Comparison of ENCODE assay signal across 30 cellular contexts in the genomic region with DNA sequence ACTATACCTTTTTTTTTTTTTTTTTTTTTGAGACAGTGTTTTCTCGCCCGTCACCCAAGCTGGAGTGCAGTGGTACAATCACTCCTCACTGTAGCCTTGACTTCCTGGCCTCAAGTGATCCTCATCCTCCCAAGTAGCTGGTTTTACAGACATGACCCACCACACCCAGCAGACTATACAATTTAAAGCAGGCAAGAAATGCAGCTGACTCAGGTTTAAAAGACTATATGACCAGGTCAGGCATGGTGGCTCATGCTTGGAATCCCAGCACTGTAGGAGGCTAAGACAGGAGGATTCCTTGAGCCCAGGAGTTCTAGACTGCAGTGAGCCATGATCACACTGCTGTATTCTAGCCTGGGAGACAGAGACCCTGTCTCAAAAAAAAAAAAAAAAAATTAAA.
"Had no signal": no experiment of that assay in that cellular context is flagged by ENCODE, and none has a peak within 500 bp of the region (broad histone marks: within the 10 kb centered on the region; RNA-seq: fewer than 3 reads in every experiment).

No MANE protein-coding gene starts in this region.

- H3K9me3 ChIP-seq: ovary, psoas muscle, suprapubic skin, testis, tibial artery, transverse colon, upper lobe of left lung, uterus had no signal

- ATAC-seq: naive thymus-derived CD8-positive, alpha-beta T cell; psoas muscle; right cardiac atrium; sciatic nerve; stimulated activated memory B cell treated with anti-CD40 and anti-IgM and Interleukin-4, amounts not matched to agents 10 μg/mL and 1 μg/mL and 100 μg/mL, for 72 hours; stimulated activated naive CD8-positive, alpha-beta T cell treated with anti-CD3 and anti-CD28 coated beads, Interleukin-15, amount 100 ng/mL, for 72 hours; stimulated activated naive CD8-positive, alpha-beta T cell treated with anti-CD3 and anti-CD28 coated beads, Interleukin-15, Interleukin-2, amounts not matched to agents 100 U/mL and 50 U/mL, for 24 hours had no signal

- H3K79me2 ChIP-seq: parathyroid adenoma had no signal

- H3K4me2 ChIP-seq: neural progenitor cell, smooth muscle cell had no signal

- H2AFZ ChIP-seq: neural progenitor cell, parathyroid adenoma had no signal

- H3K27ac ChIP-seq: neural progenitor cell, ovary, parathyroid adenoma, psoas muscle, skin epidermis, spleen, suprapubic skin, testis, tibial artery, transverse colon, upper lobe of left lung, uterus had no signal

- H3K4me1 ChIP-seq: neural progenitor cell, parathyroid adenoma, psoas muscle, spleen, suprapubic skin, testis, tibial artery, transverse colon, upper lobe of left lung, uterus had no signal

- H3K4me3 Mint-ChIP-seq: naive B cell; naive thymus-derived CD8-positive, alpha-beta T cell; nephron; neural progenitor cell; stimulated activated memory B cell treated with anti-CD40 and anti-IgM and Interleukin-4, amounts not matched to agents 10 μg/mL and 1 μg/mL and 100 μg/mL, for 72 hours; stimulated activated naive CD8-positive, alpha-beta T cell treated with anti-CD3 and anti-CD28 coated beads, Interleukin-15, amount 100 ng/mL, for 72 hours had no signal

- H3K36me3 ChIP-seq: neural progenitor cell, ovary, spleen, suprapubic skin, tibial artery, transverse colon, upper lobe of left lung, uterus had no signal

- H3K27me3 Mint-ChIP-seq: naive B cell; progenitor cell of endocrine pancreas; stimulated activated memory B cell treated with anti-CD40 and anti-IgM and Interleukin-4, amounts not matched to agents 10 μg/mL and 1 μg/mL and 100 μg/mL, for 72 hours had no signal

- H3K4me1 Mint-ChIP-seq: naive B cell; naive thymus-derived CD8-positive, alpha-beta T cell; stimulated activated memory B cell treated with anti-CD40 and anti-IgM and Interleukin-4, amounts not matched to agents 10 μg/mL and 1 μg/mL and 100 μg/mL, for 72 hours; stimulated activated naive CD8-positive, alpha-beta T cell treated with anti-CD3 and anti-CD28 coated beads, Interleukin-15, amount 100 ng/mL, for 72 hours had no signal

- DNase-seq: naive B cell; naive thymus-derived CD8-positive, alpha-beta T cell; occipital lobe; ovary; psoas muscle; right cardiac atrium; spleen; stimulated activated CD4-positive, alpha-beta T cell treated with anti-CD3 and anti-CD28 coated beads, Interleukin-12 subunit alpha, Interleukin-12 subunit beta, amount 100 ng/mL, for 4 hours; stimulated activated CD4-positive, alpha-beta T cell treated with anti-CD3 and anti-CD28 coated beads, Interleukin-1b, Interleukin-23, amount 100 ng/mL, for 48 hours; stimulated activated CD4-positive, alpha-beta T cell treated with anti-CD3 and anti-CD28 coated beads, Interleukin-4, amount 100 ng/mL, for 1 hour; stimulated activated CD4-positive, alpha-beta T cell treated with anti-CD3 and anti-CD28 coated beads, Interleukin-4, amount 100 ng/mL, for 4 hours; stimulated activated CD8-positive, alpha-beta memory T cell treated with anti-CD3 and anti-CD28 coated beads, Interleukin-4, amount 100 ng/mL, for 48 hours; stimulated activated naive CD4-positive, alpha-beta T cell; stimulated activated naive CD8-positive, alpha-beta T cell treated with anti-CD3 and anti-CD28 coated beads, Interleukin-15, amount 100 ng/mL, for 72 hours; stimulated activated naive CD8-positive, alpha-beta T cell treated with anti-CD3 and anti-CD28 coated beads, Interleukin-15, Interleukin-2, amounts not matched to agents 100 U/mL and 50 U/mL, for 24 hours; substantia nigra; testis; transverse colon; upper lobe of left lung; uterus had no signal

- H3K27me3 ChIP-seq: ovary, spleen, suprapubic skin, testis, transverse colon, upper lobe of left lung, uterus had no signal

- H3K36me3 Mint-ChIP-seq: naive B cell; naive thymus-derived CD8-positive, alpha-beta T cell; neural progenitor cell; stimulated activated memory B cell treated with anti-CD40 and anti-IgM and Interleukin-4, amounts not matched to agents 10 μg/mL and 1 μg/mL and 100 μg/mL, for 72 hours had no signal

- H3K9ac ChIP-seq: neural progenitor cell, parathyroid adenoma had no signal

- H3K4me3 ChIP-seq: neural progenitor cell, ovary, psoas muscle, skin epidermis, smooth muscle cell, spleen, suprapubic skin, testis, tibial artery, transverse colon, upper lobe of left lung, uterus had no signal

- H3K9me3 Mint-ChIP-seq: nephron had no signal

- H3K27ac Mint-ChIP-seq: naive B cell; naive thymus-derived CD8-positive, alpha-beta T cell; nephron; neural progenitor cell; progenitor cell of endocrine pancreas; stimulated activated memory B cell treated with anti-CD40 and anti-IgM and Interleukin-4, amounts not matched to agents 10 μg/mL and 1 μg/mL and 100 μg/mL, for 72 hours had no signal
